ENCODE assay signal across 24 cellular contexts in genomic region chr10:88465765-88466164, GRCh38.
"Had no signal": no experiment of that assay in that cellular context is flagged by ENCODE, and none has a peak within 500 bp of the region (broad histone marks: within the 10 kb centered on the region; RNA-seq: fewer than 3 reads in every experiment).

No MANE protein-coding gene starts in this region.

- ATAC-seq: effector memory CD8-positive, alpha-beta T cell; esophagus mucosa; foreskin keratinocyte; gastroesophageal sphincter; heart left ventricle; heart right ventricle had no signal

- H3K27ac ChIP-seq: colonic mucosa, coronary artery, dorsolateral prefrontal cortex, epithelial cell of prostate, esophagus muscularis mucosa, esophagus squamous epithelium, foreskin keratinocyte, gastroesophageal sphincter, heart left ventricle, heart right ventricle had no signal

- H3K36me3 ChIP-seq: colonic mucosa, esophagus muscularis mucosa, esophagus squamous epithelium, gastrocnemius medialis, gastroesophageal sphincter, heart left ventricle, heart right ventricle had no signal

- H3K9me3 Mint-ChIP-seq: dendritic cell treated with granulocyte-macrophage colony-stimulating factor and Interleukin-4, amounts not matched to agents 40 ng/mL and 50 ng/mL, for 4 days; effector memory CD8-positive, alpha-beta T cell; endodermal cell had no signal

- H3K27me3 Mint-ChIP-seq: dendritic cell treated with granulocyte-macrophage colony-stimulating factor and Interleukin-4, amounts not matched to agents 40 ng/mL and 50 ng/mL, for 4 days; effector memory CD8-positive, alpha-beta T cell had no signal

- H3K27me3 ChIP-seq: colonic mucosa, dorsolateral prefrontal cortex, esophagus muscularis mucosa, esophagus squamous epithelium, foreskin keratinocyte, gastrocnemius medialis, gastroesophageal sphincter, heart left ventricle, heart right ventricle had no signal

- H3K4me3 ChIP-seq: colonic mucosa, coronary artery, dorsolateral prefrontal cortex, esophagus muscularis mucosa, esophagus squamous epithelium, gastrocnemius medialis, gastroesophageal sphincter, heart left ventricle, heart right ventricle had no signal

- H3K4me3 Mint-ChIP-seq: dendritic cell treated with granulocyte-macrophage colony-stimulating factor and Interleukin-4, amounts not matched to agents 40 ng/mL and 50 ng/mL, for 4 days; effector memory CD8-positive, alpha-beta T cell; endodermal cell had no signal

- H3K27ac Mint-ChIP-seq: dendritic cell treated with granulocyte-macrophage colony-stimulating factor and Interleukin-4, amounts not matched to agents 40 ng/mL and 50 ng/mL, for 4 days; effector memory CD8-positive, alpha-beta T cell; endodermal cell had no signal

- H3K4me1 ChIP-seq: colonic mucosa, esophagus squamous epithelium, foreskin keratinocyte, gastroesophageal sphincter had no signal

- H3K4me1 Mint-ChIP-seq: endodermal cell had no signal

- H3K9me3 ChIP-seq: colonic mucosa, esophagus muscularis mucosa, esophagus squamous epithelium, gastrocnemius medialis, gastroesophageal sphincter, heart left ventricle, heart right ventricle had no signal

- DNase-seq: colonic mucosa; cortex of kidney; dermis blood vessel endothelial cell; dorsolateral prefrontal cortex; effector CD4-positive, alpha-beta T cell; effector CD8-positive, alpha-beta T cell; effector memory CD4-positive, alpha-beta T cell; effector memory CD8-positive, alpha-beta T cell; endodermal cell; erythroblast; esophagus squamous epithelium; foreskin fibroblast; foreskin keratinocyte; gastrocnemius medialis; glutamatergic neuron; head of caudate nucleus; heart left ventricle; heart right ventricle had no signal
